24 cellular contexts compared by ENCODE assay signal in the genomic region with DNA sequence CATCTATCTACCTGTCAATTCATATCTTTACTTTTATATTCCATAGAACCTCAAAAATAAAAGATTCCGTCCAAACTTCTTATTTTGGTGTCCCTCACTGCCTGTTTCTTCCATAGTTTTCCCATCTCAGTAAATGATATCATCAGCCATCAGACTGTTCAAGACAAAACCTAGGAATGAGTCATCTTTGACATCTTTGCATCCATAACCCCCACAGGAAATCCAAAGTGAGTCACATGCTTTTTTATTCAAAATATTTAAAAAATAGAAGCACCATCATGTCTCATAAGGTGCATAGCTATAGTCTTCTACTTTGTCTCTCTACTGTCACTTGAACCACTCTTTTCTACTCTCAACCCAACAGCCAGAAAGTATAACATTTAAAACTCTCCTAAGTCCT. TPM values are rescaled to one million over a fixed set of nuclear protein-coding genes. Genes with fewer than 3 reads are reported as not detected.
DNase-seq lines count a peak whose midpoint lies in the region; ATAC-seq and TF ChIP-seq lines count a peak whose summit lies in the region.
"Had no signal": no experiment of that assay in that cellular context is flagged by ENCODE, and none has a peak within 500 bp of the region (broad histone marks: within the 10 kb centered on the region; RNA-seq: fewer than 3 reads in every experiment).

No MANE protein-coding gene starts in this region.

- H3K27me3 ChIP-seq in SK-N-SH (ENCODE audit: insufficient read depth) (no peaks in the 10 kb centered on the region), foreskin keratinocyte (no peaks in the 10 kb centered on the region)
- H3K27me3 ChIP-seq: suprapubic skin had no signal

- H3K4me3 ChIP-seq in SK-N-SH (ENCODE audit: low read depth in 2 of 2, low read length in 1 of 2) = no peak overlapping the region
- H3K4me3 ChIP-seq in lower leg skin (ENCODE audit: low read depth, poor library complexity, severe bottlenecking) = no peak overlapping the region
- H3K4me3 ChIP-seq: suprapubic skin had no signal

- ATAC-seq in SK-N-SH treated with all-trans-retinoic acid at 6 μM for 48 hours (no peak), foreskin keratinocyte (peak; percentile 92), HG03159 (IDR thresholded peaks at IDR 0.05; ENCODE audit: unreplicated experiment) (no peak)
- ATAC-seq: activated naive CD8-positive, alpha-beta T cell treated with anti-CD3 and anti-CD28 coated beads, Interleukin-2, amount 50 U/mL, for 24 hours; natural killer cell treated with Interleukin-12 subunit alpha and Interleukin-12 subunit beta and Interleukin-15 and Interleukin-18, amount 100 ng/mL, for 72 hours had no signal

- TF ChIP-seq POLR2A in lower leg skin (IDR thresholded peaks at IDR 0.05) = no peak

- H3K9me3 ChIP-seq in SK-N-SH = no peaks in the 10 kb centered on the region
- H3K9me3 ChIP-seq: suprapubic skin had no signal

- 0 out of 2 replicates have a peak overlapping the region, but pooled peaks have one; percentile 18 for H2AFZ ChIP-seq in SK-N-SH (ENCODE audit: low read depth)

- H3K9me2 ChIP-seq in SK-N-SH = no peaks in the 10 kb centered on the region

- H4K20me1 ChIP-seq in SK-N-SH (ENCODE audit: insufficient read depth) = no peaks in the 10 kb centered on the region

- H3F3A ChIP-seq in SK-N-SH (replicated peaks; ENCODE audit: insufficient read depth) = no peaks in the 10 kb centered on the region

- H3K79me2 ChIP-seq in SK-N-SH (ENCODE audit: insufficient read depth) = no peaks in the 10 kb centered on the region

- intact Hi-C loops in lower leg skin (cut with DNase I; ENCODE audit: low total_unique reads) = no loop called here

- H3K4me1 ChIP-seq in SK-N-SH (ENCODE audit: control insufficient read depth in 1 of 2, insufficient read depth in 2 of 2, low read depth in 1 of 2, low read length in 1 of 2) (no peaks in the 10 kb centered on the region), foreskin keratinocyte (peaks cover 4% of the 10 kb centered on the region)
- H3K4me1 ChIP-seq: suprapubic skin had no signal

- H3K4me2 ChIP-seq in SK-N-SH = no peak overlapping the region; the same call in 1 of the 2 replicates

- no peaks in the 10 kb centered on the region for H3K36me3 ChIP-seq in SK-N-SH (replicated peaks in 1 of 2; ENCODE audit: control insufficient read depth in 1 of 2, insufficient read depth in 2 of 2, low read length in 1 of 2)
- H3K36me3 ChIP-seq: suprapubic skin had no signal

- TF ChIP-seq RAD21 in SK-N-SH (IDR thresholded peaks at IDR 0.05; ENCODE audit: low read length) = no peak

- TF ChIP-seq CTCF in SK-N-SH (IDR thresholded peaks at IDR 0.05) = no peak
- no peak for TF ChIP-seq CTCF in foreskin keratinocyte (conservative IDR thresholded peaks at IDR 0.05)
- TF ChIP-seq CTCF in lower leg skin (IDR thresholded peaks at IDR 0.05) = no peak

- POLR2A ChIA-PET in SK-N-SH (lab: Yijun Ruan, JAX) = no interaction called here

- TF ChIP-seq EP300 in SK-N-SH (IDR thresholded peaks at IDR 0.05; ENCODE audit: borderline replicate concordance in 1 of 2, low read depth in 1 of 2, low read length in 1 of 2) = no peak

- CTCF ChIA-PET in SK-N-SH (lab: Yijun Ruan, JAX) = no interaction called here

- no peak overlapping the region for H3K9ac ChIP-seq in SK-N-SH

- DNase-seq in SK-N-SH (no peak), astrocyte of the hippocampus (ENCODE audit: low read depth, low spot score) (peak; percentile 20), foreskin keratinocyte (peak; percentile 28 to 71), NCI-H345 treated with DMSO at 0.1 percent for 48 hours (lab: John Stamatoyannopoulos, UW; ENCODE audit: unreplicated experiment) (no peak), lower leg skin (ENCODE audit: low spot score in 2 of 2) (no peak)
- no peak for DNase-seq in activated effector memory CD4-positive, alpha-beta T cell treated with Interleukin-2 at 50 U/mL for 16 hours
- DNase-seq: 8988T; activated naive CD8-positive, alpha-beta T cell treated with anti-CD3 and anti-CD28 coated beads, Interleukin-2, amount 50 U/mL, for 24 hours; C1 segment of cervical spinal cord; DMS 273 treated with DMSO at 0.1 percent for 48 hours; effector memory CD4-positive, alpha-beta T cell; GOT3; hypothalamus; kidney; NCI-H2081 treated with DMSO at 0.1 percent for 48 hours; NCI-H524; Right ventricle myocardium superior; stimulated activated CD8-positive, alpha-beta memory T cell treated with anti-CD3 and anti-CD28 coated beads, Interleukin-4, amount 100 ng/mL, for 48 hours had no signal

- no peak overlapping the region for H3K27ac ChIP-seq in SK-N-SH (ENCODE audit: low read depth in 2 of 2, low read length in 1 of 2)
- no peak overlapping the region for H3K27ac ChIP-seq in foreskin keratinocyte
- H3K27ac ChIP-seq: suprapubic skin had no signal

- 5% methylated on average over 1 of the region's 1 CpG for WGBS in SK-N-SH (ENCODE audit: low lambda C conversion rate)
- 82 to 84% methylated on average over 1 of the region's 1 CpG for WGBS in lower leg skin, 2 donors

TF ChIP-seq in SK-N-SH, 30 proteins besides CTCF, POLR2A, EP300 and RAD21:
- TF ChIP-seq FOSL2 (IDR thresholded peaks at IDR 0.05; ENCODE audit: borderline replicate concordance, low read depth) (peak; percentile 39; the same call in 1 of the 2 replicates), ELF1 (IDR thresholded peaks at IDR 0.05) (no peak)

TF ChIP-seq in SK-N-SH treated with all-trans-retinoic acid at 6 μM for 48 hours, 23 proteins besides CTCF, POLR2A, EP300 and RAD21:
- no peak for TF ChIP-seq PPARA (CRISPR knock-in tag; IDR thresholded peaks at IDR 0.05; ENCODE audit: borderline replicate concordance)
- no peak for TF ChIP-seq ZNF8 (CRISPR knock-in tag; IDR thresholded peaks at IDR 0.05)
- TF ChIP-seq, protein P1, sequence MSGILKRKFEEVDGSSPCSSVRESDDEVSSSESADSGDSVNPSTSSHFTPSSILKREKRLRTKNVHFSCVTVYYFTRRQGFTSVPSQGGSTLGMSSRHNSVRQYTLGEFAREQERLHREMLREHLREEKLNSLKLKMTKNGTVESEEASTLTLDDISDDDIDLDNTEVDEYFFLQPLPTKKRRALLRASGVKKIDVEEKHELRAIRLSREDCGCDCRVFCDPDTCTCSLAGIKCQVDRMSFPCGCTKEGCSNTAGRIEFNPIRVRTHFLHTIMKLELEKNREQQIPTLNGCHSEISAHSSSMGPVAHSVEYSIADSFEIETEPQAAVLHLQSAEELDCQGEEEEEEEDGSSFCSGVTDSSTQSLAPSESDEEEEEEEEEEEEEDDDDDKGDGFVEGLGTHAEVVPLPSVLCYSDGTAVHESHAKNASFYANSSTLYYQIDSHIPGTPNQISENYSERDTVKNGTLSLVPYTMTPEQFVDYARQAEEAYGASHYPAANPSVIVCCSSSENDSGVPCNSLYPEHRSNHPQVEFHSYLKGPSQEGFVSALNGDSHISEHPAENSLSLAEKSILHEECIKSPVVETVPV (CRISPR knock-in tag; IDR thresholded peaks at IDR 0.05) = no peak
- TF ChIP-seq ZFP3 (CRISPR knock-in tag; IDR thresholded peaks at IDR 0.05) = no peak
- no peak for TF ChIP-seq ZC3H10 (CRISPR knock-in tag; IDR thresholded peaks at IDR 0.05)
- no peak for TF ChIP-seq ZNF565 (CRISPR knock-in tag; conservative IDR thresholded peaks at IDR 0.05; ENCODE audit: low read depth)
- TF ChIP-seq OSR1 (CRISPR knock-in tag; IDR thresholded peaks at IDR 0.05) = no peak
- TF ChIP-seq SNAI2 (CRISPR knock-in tag; IDR thresholded peaks at IDR 0.05) = no peak
- TF ChIP-seq GLIS3 (CRISPR knock-in tag; IDR thresholded peaks at IDR 0.05) = no peak
- no peak for TF ChIP-seq CREB5 (CRISPR knock-in tag; IDR thresholded peaks at IDR 0.05; ENCODE audit: low read depth)
- no peak for TF ChIP-seq RARB (CRISPR knock-in tag; IDR thresholded peaks at IDR 0.05)
- no peak for TF ChIP-seq ZFP30 (CRISPR knock-in tag; IDR thresholded peaks at IDR 0.05)

RNA-seq across cellular contexts. Expression of gene CXXC4, which starts 29.9 kb away (rescaled TPM):
- 0.02 and 0.06 TPM in 2 replicates for polyA plus RNA-seq in SK-N-SH (2012; rRNA removed)
- 0.06 and 0.09 TPM in 2 replicates for polyA plus RNA-seq in SK-N-SH (2012; cell fraction: cytosol; rRNA removed)
- polyA plus RNA-seq in SK-N-SH (2012; cell fraction: nucleus; rRNA removed) = 0.01 and 0.14 TPM in 2 replicates
- 0.03 TPM in 1 of 2 replicates, not detected in the other for total RNA-seq in foreskin keratinocyte
- not detected in 2 replicates for polyA plus RNA-seq in foreskin keratinocyte
- under 1 TPM; 0.17 to 0.91 (median 0.50) TPM for total RNA-seq in lower leg skin
- total RNA-seq: activated CD8-positive, alpha-beta memory T cell treated with anti-CD3 and anti-CD28 coated beads for 36 hours; natural killer cell treated with Interleukin-12 subunit alpha and Interleukin-12 subunit beta and Interleukin-15 and Interleukin-18, amount 100 ng/mL, for 72 hours; T-helper 1 cell treated with Interleukin-12 subunit alpha and Interleukin-12 subunit beta and Interleukin-4 antibody, amounts not matched to agents 30 ng/mL and 1 ng/mL, for 36 hours had no signal

Comparison
In these comparisons a context has a peak if more than half of its experiments do, and no peak if none do; other contexts are left out.
1. DNase-seq: peak in astrocyte of the hippocampus (single experiment) and foreskin keratinocyte (2 of 2); none in SK-N-SH (single experiment), activated effector memory CD4-positive, alpha-beta T cell treated with Interleukin-2 at 50 U/mL for 16 hours (single experiment), NCI-H345 treated with DMSO at 0.1 percent for 48 hours (single experiment) and lower leg skin (0 of 2).